Comparison of ENCODE assay signal across 8 cellular contexts in the genomic region with DNA sequence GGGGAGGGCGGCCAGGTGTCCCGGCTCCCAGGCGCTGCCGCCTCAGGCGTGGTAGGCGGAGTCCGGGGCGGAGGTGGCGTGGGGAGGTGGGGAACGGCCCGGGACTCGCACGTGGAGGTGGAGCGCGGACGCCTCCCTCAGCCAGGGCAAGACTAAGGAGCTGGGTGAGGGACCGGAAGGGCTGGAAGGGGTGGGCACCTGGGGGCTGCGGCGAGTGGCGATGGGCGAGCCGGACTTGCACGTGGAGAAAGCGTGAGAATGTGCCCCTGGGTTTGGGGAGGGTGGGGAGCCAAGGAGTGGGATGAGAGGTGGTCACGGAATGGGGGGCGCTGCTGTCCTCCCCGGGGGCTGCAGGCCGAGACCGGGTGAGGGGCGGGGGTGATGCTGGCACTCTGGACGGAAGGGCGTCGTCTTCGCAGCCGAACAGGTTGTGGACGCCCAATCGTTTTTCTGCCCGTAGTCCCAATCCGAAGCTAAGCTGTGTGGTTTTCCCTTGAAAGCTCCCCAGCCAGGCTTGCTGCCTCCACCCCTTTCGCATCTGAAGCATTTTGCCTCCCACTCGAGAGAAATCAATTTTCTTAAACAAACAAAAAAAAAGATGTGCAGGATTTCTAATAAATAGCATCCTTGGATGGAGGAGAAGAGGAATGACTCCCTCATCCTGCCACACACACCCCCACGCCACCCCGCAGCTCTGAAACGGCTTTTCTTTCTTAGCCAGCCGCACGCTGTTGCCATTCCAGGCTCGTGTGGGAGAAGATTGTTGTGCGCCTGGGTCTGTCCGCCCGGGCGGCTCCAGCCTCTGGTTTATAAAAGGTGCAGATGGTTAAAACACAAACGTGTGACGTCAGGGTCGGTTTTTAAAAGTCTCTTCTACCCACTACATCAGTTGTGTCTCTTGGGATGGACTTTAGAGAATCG.
A peak's percentile ranks its signal among the peaks of the same experiment; 100 is the strongest.
DNase-seq lines count a peak whose midpoint lies in the region; ATAC-seq and TF ChIP-seq lines count a peak whose summit lies in the region.

No MANE protein-coding gene starts in this region.

- H3K36me3 ChIP-seq in KMS-11 (ENCODE audit: insufficient read depth) = no peaks in the 10 kb centered on the region

- H2AFZ ChIP-seq in KMS-11 (ENCODE audit: low read depth) = peak overlapping the region; percentile 69

- peaks cover 10% of the 10 kb centered on the region for H3K4me1 ChIP-seq in KMS-11 (ENCODE audit: low read depth, poor library complexity, severe bottlenecking)

- no peaks in the 10 kb centered on the region for H3K27me3 ChIP-seq in KMS-11 (ENCODE audit: insufficient read depth, low read depth)

- H3K79me2 ChIP-seq in KMS-11 (ENCODE audit: insufficient read depth, low read depth) = peaks cover 13% of the 10 kb centered on the region; the same call in 1 of the 2 replicates

- H3K27me3 Mint-ChIP-seq in central memory CD8-positive, alpha-beta T cell = peaks cover 9% of the 10 kb centered on the region

- peak; percentile 56 for ATAC-seq in central memory CD8-positive, alpha-beta T cell (replicated peaks; ENCODE audit: extremely low read depth, poor library complexity, severe bottlenecking)

- H3K27ac ChIP-seq in KMS-11 = peak overlapping the region; percentile 51; the same call in 1 of the 2 replicates

- DNase-seq in NCI-H2196 (lab: John Stamatoyannopoulos, UW; ENCODE audit: unreplicated experiment) = peak; percentile 40
- no peak for DNase-seq in NCI-H2196 treated with DMSO at 0.1 percent for 48 hours (lab: John Stamatoyannopoulos, UW; ENCODE audit: unreplicated experiment)
- DNase-seq in H4 (ENCODE audit: low spot score) = peak; percentile 66
- DNase-seq in SKM-1 treated with dmso at 0.1 percent for 144 hours (lab: John Stamatoyannopoulos, UW; ENCODE audit: unreplicated experiment) = peak; percentile 62
- no peak for DNase-seq in central memory CD8-positive, alpha-beta T cell (ENCODE audit: low spot score in 2 of 2)
- peak; percentile 18 for DNase-seq in kidney glomerular epithelial cell (lab: John Stamatoyannopoulos, UW)
- DNase-seq in stimulated activated CD4-positive, alpha-beta T cell treated with anti-CD3 and anti-CD28 coated beads, Interleukin-12 subunit alpha, Interleukin-12 subunit beta, amount 100 ng/mL, for 48 hours (ENCODE audit: low read depth in 2 of 3, low spot score in 1 of 3) = peak; percentile 15 to 24 (median 23)

- peak overlapping the region; percentile 95 for H3K4me3 Mint-ChIP-seq in central memory CD8-positive, alpha-beta T cell

- peaks cover 8% of the 10 kb centered on the region for H3K36me3 Mint-ChIP-seq in central memory CD8-positive, alpha-beta T cell (ENCODE audit: insufficient read depth)

- peak overlapping the region; percentile 71 for H3K4me3 ChIP-seq in KMS-11 (IDR thresholded peaks at IDR 0.05; ENCODE audit: insufficient read depth, low read depth, low read length)

- peak overlapping the region; percentile 64 for H3K4me2 ChIP-seq in KMS-11

- no peaks in the 10 kb centered on the region for H4K20me1 ChIP-seq in KMS-11 (ENCODE audit: insufficient read depth)

- H3K9ac ChIP-seq in KMS-11 = peak overlapping the region; percentile 66; the same call in 1 of the 2 replicates

- no peak for TF ChIP-seq CTCF in KMS-11 (conservative IDR thresholded peaks at IDR 0.05; ENCODE audit: low read depth, low read length)

- no peaks in the 10 kb centered on the region for H3K9me3 Mint-ChIP-seq in central memory CD8-positive, alpha-beta T cell

- H3K4me1 Mint-ChIP-seq in central memory CD8-positive, alpha-beta T cell = peaks cover 13% of the 10 kb centered on the region

- peak overlapping the region; percentile 86 for H3K27ac Mint-ChIP-seq in central memory CD8-positive, alpha-beta T cell (ENCODE audit: low read depth)

Comparison
In these comparisons a context has a peak if more than half of its experiments do, and no peak if none do; other contexts are left out.
1. DNase-seq: peak in NCI-H2196 (single experiment), H4 (single experiment), SKM-1 treated with dmso at 0.1 percent for 144 hours (single experiment), kidney glomerular epithelial cell (single experiment) and stimulated activated CD4-positive, alpha-beta T cell treated with anti-CD3 and anti-CD28 coated beads, Interleukin-12 subunit alpha, Interleukin-12 subunit beta, amount 100 ng/mL, for 48 hours (3 of 3); none in NCI-H2196 treated with DMSO at 0.1 percent for 48 hours (single experiment) and central memory CD8-positive, alpha-beta T cell (0 of 2).